8 cellular contexts compared by ENCODE assay signal in genomic region chr1:156146749-156147405, GRCh38. TPM values are rescaled to one million over a fixed set of nuclear protein-coding genes. Genes with fewer than 3 reads are reported as not detected.
DNase-seq lines count a peak whose midpoint lies in the region; ATAC-seq, FAIRE-seq and TF ChIP-seq lines count a peak whose summit lies in the region.

No MANE protein-coding gene starts in this region.

- H3K79me2 ChIP-seq in mesendoderm (ENCODE audit: control insufficient read depth, insufficient read depth, low read length), result no peaks in the 10 kb centered on the region

- no peaks in the 10 kb centered on the region for H3K27me3 ChIP-seq in mesendoderm (ENCODE audit: insufficient read depth, low read length, poor library complexity)

- peak overlapping the region; percentile 69 for H2BK5ac ChIP-seq in mesendoderm (ENCODE audit: low read length)

- peak overlapping the region; percentile 3 for H2BK15ac ChIP-seq in mesendoderm (replicated peaks; ENCODE audit: low read depth)

- peak overlapping the region; percentile 30 for H3K18ac ChIP-seq in mesendoderm (ENCODE audit: low read length)

- DNase-seq in A549 (ENCODE audit: low read depth in 1 of 2, low spot score in 1 of 2) (no peak), HFFc6 (no peak), mesendoderm (no peak), SHP77 treated with DMSO at 0.1 percent for 48 hours (lab: John Stamatoyannopoulos, UW) (no peak), middle frontal gyrus (ENCODE audit: extremely low spot score, low spot score) (no peak), COLO829 (ENCODE audit: low spot score) (no peak)
- peak; percentile 49 for DNase-seq in activated naive CD8-positive, alpha-beta T cell treated with anti-CD3 and anti-CD28 coated beads, Interleukin-2, amount 10 ng/mL, durations not matched to agents 7 days and 5 days

- peak overlapping the region; percentile 63 for H3K9ac ChIP-seq in mesendoderm (ENCODE audit: low read length)

- TF ChIP-seq POLR2A in A549 (IDR thresholded peaks at IDR 0.05; ENCODE audit: low read length), result no peak

- H2AK5ac ChIP-seq in mesendoderm (ENCODE audit: low read length), result peak overlapping the region; percentile 96

- H4K5ac ChIP-seq in mesendoderm (ENCODE audit: low read length), result no peak overlapping the region

- H3K4me1 ChIP-seq in A549 (peaks cover 22% of the 10 kb centered on the region), mesendoderm (ENCODE audit: control insufficient read depth, low read depth, low read length) (peaks cover 15% of the 10 kb centered on the region)

- peaks cover 72% of the 10 kb centered on the region for H3K27me3 Mint-ChIP-seq in HFFc6 (ENCODE audit: insufficient read depth)
- H3K27me3 Mint-ChIP-seq in activated naive CD8-positive, alpha-beta T cell treated with anti-CD3 and anti-CD28 coated beads, Interleukin-2, amount 10 ng/mL, durations not matched to agents 7 days and 5 days, result peaks cover 2% of the 10 kb centered on the region

- H3K4me3 Mint-ChIP-seq in HFFc6, result peak overlapping the region; percentile 67
- H3K4me3 Mint-ChIP-seq in activated naive CD8-positive, alpha-beta T cell treated with anti-CD3 and anti-CD28 coated beads, Interleukin-2, amount 10 ng/mL, durations not matched to agents 7 days and 5 days, result peak overlapping the region; percentile 83

- no peak for FAIRE-seq in A549 (lab: Jason Lieb, UNC)

- peak overlapping the region; percentile 34 to 72 for H3K27ac ChIP-seq in A549
- H3K27ac ChIP-seq in mesendoderm (ENCODE audit: low read depth, low read length), result peak overlapping the region; percentile 46

- H3K36me3 ChIP-seq in mesendoderm (ENCODE audit: control insufficient read depth, insufficient read depth, low read length), result no peaks in the 10 kb centered on the region

- POLR2A ChIA-PET in A549 (lab: Yijun Ruan, JAX), result interaction anchor here (1.6 kb wide), 1 partner anchor 66 kb away, joined by 6 read pairs; the partner anchor contains the start of gene PMF1
- POLR2A ChIA-PET in activated naive CD8-positive, alpha-beta T cell treated with anti-CD3 and anti-CD28 coated beads, Interleukin-2, amount 10 ng/mL, durations not matched to agents 7 days and 5 days (lab: Charles Lee), result interaction anchor here (0.5 to 6.0 kb wide), 8 partner anchors 8 to 135 kb away, joined by 3 to 79 read pairs (median 9); partner anchors contain the start of genes PMF1, SLC25A44 and SMG5

- peak overlapping the region; percentile 79 for H3K4ac ChIP-seq in mesendoderm (ENCODE audit: low read depth, low read length)

- H3K23ac ChIP-seq in mesendoderm (ENCODE audit: low read length), result peak overlapping the region; percentile 48

- CTCF ChIA-PET in A549 (lab: Yijun Ruan, JAX), result interaction anchor here (0.9 to 54.8 kb wide), 11 partner anchors 12 to 103 kb away, joined by 3 to 2239 read pairs (median 6); partner anchors contain the start of genes BGLAP, MEX3A, PMF1 and SLC25A44

- TF ChIP-seq EP300 in A549 (IDR thresholded peaks at IDR 0.05), result no peak

- H3K36me3 Mint-ChIP-seq in HFFc6 (ENCODE audit: low read depth), result peaks cover 5% of the 10 kb centered on the region; the same call in 1 of the 2 replicates
- no peaks in the 10 kb centered on the region for H3K36me3 Mint-ChIP-seq in activated naive CD8-positive, alpha-beta T cell treated with anti-CD3 and anti-CD28 coated beads, Interleukin-2, amount 10 ng/mL, durations not matched to agents 7 days and 5 days

- TF ChIP-seq CTCF in A549 (IDR thresholded peaks at IDR 0.05), result no peak
- TF ChIP-seq CTCF in HFFc6 (IDR thresholded peaks at IDR 0.05), result no peak

- H3K9me3 ChIP-seq in A549, result no peaks in the 10 kb centered on the region

- peak; percentile 6 to 26; a peak in 5 of 6 replicates for ATAC-seq in A549
- no peak for ATAC-seq in activated naive CD8-positive, alpha-beta T cell treated with anti-CD3 and anti-CD28 coated beads, Interleukin-2, amount 10 ng/mL, durations not matched to agents 7 days and 5 days (ENCODE audit: low read depth)
- no peak for ATAC-seq in GM21737 (IDR thresholded peaks at IDR 0.05; ENCODE audit: unreplicated experiment)

- no peaks in the 10 kb centered on the region for H3K79me1 ChIP-seq in mesendoderm (ENCODE audit: low read length)

- peak overlapping the region; percentile 67 for H3K4me2 ChIP-seq in A549
- H3K4me2 ChIP-seq in mesendoderm (ENCODE audit: low read length), result peak overlapping the region; percentile 6

- H4K8ac ChIP-seq in mesendoderm (ENCODE audit: low read depth, low read length), result peak overlapping the region; percentile 78

- H3K4me1 Mint-ChIP-seq in HFFc6 (ENCODE audit: low read depth), result peaks cover 62% of the 10 kb centered on the region
- peaks cover 33% of the 10 kb centered on the region for H3K4me1 Mint-ChIP-seq in activated naive CD8-positive, alpha-beta T cell treated with anti-CD3 and anti-CD28 coated beads, Interleukin-2, amount 10 ng/mL, durations not matched to agents 7 days and 5 days

- peaks cover 9% of the 10 kb centered on the region for H3K9me3 Mint-ChIP-seq in HFFc6
- no peaks in the 10 kb centered on the region for H3K9me3 Mint-ChIP-seq in activated naive CD8-positive, alpha-beta T cell treated with anti-CD3 and anti-CD28 coated beads, Interleukin-2, amount 10 ng/mL, durations not matched to agents 7 days and 5 days

- WGBS in A549 (ENCODE audit: missing lambda C conversion rate), result 49% methylated on average over 6 of the region's 9 CpGs
- WGBS in mesendoderm (ENCODE audit: extremely low coverage, insufficient coverage, low lambda C conversion rate), result no CpG with 5 or more reads among the region's 9 CpGs

- no peak for TF ChIP-seq RAD21 in A549 (conservative IDR thresholded peaks at IDR 0.05 in 1 of 2, IDR thresholded peaks at IDR 0.05 in 1 of 2)

- H3K4me3 ChIP-seq in A549 (no peak overlapping the region), mesendoderm (ENCODE audit: low read length) (no peak overlapping the region)

- peak overlapping the region; percentile 7 for H2BK120ac ChIP-seq in mesendoderm (ENCODE audit: low read depth, low read length)

- peak overlapping the region; percentile 70 for H3K27ac Mint-ChIP-seq in HFFc6
- peak overlapping the region; percentile 89 for H3K27ac Mint-ChIP-seq in activated naive CD8-positive, alpha-beta T cell treated with anti-CD3 and anti-CD28 coated beads, Interleukin-2, amount 10 ng/mL, durations not matched to agents 7 days and 5 days

- peak overlapping the region; percentile 77 for H3K56ac ChIP-seq in mesendoderm (ENCODE audit: low read length)

TF ChIP-seq in A549, 52 proteins besides CTCF, POLR2A, EP300 and RAD21:
- TF ChIP-seq MYC (IDR thresholded peaks at IDR 0.05; ENCODE audit: borderline replicate concordance, low read length) (no peak), NR3C1 (IDR thresholded peaks at IDR 0.05) (no peak), PHF8 (IDR thresholded peaks at IDR 0.05; ENCODE audit: borderline replicate concordance, low read depth) (no peak), TFCP2L1 (CRISPR knock-in tag; IDR thresholded peaks at IDR 0.05) (peak; percentile 26; the same call in 1 of the 2 replicates), NPAS2 (CRISPR knock-in tag; IDR thresholded peaks at IDR 0.05; ENCODE audit: borderline replicate concordance) (no peak), ZNF302 (CRISPR knock-in tag; IDR thresholded peaks at IDR 0.05) (no peak), KDM1A (IDR thresholded peaks at IDR 0.05; ENCODE audit: low read depth) (no peak), POLR2AphosphoS2 (conservative IDR thresholded peaks at IDR 0.05; ENCODE audit: low read length) (no peak; the same call in none of the 2 replicates), EHMT2 (IDR thresholded peaks at IDR 0.05; ENCODE audit: low read depth) (no peak)

RNA-seq across cellular contexts. Expression of gene SEMA4A, which starts 6.5 kb away (rescaled TPM):
- 0.27 and 0.37 TPM in 2 replicates for polyA plus RNA-seq in A549 (2011; rRNA removed)
- 0.06 and 0.07 TPM in 2 replicates for polyA plus RNA-seq in A549 (2012; cell fraction: cytosol; rRNA removed)
- polyA plus RNA-seq in A549 (2012; cell fraction: nucleus; rRNA removed), result 0.49 and 0.66 TPM in 2 replicates
- polyA plus RNA-seq in A549 (2017; fragmentation: RNase III; extraction: RNeasy Plus Mini Kit Qiagen cat#74134 plus additional on column Dnase treatment), result 0.04 to 0.09 TPM (median 0.07 TPM) in 3 replicates
- 0.58 and 0.78 TPM in 2 replicates for polyA minus RNA-seq in A549 (2011; rRNA and poly(A)+ RNA removed)
- total RNA-seq in HFFc6 (2021; fragmentation: NEBNext Ultra II Directional; extraction: Animal tissue kit (Norgen Biotek cat#: 25700)), result 1 to 10 TPM in 2 of 6 experiments, under 1 TPM in 4; 0.71 to 1.1 (median 0.83) TPM
- total RNA-seq in activated naive CD8-positive, alpha-beta T cell treated with anti-CD3 and anti-CD28 coated beads, Interleukin-2, amount 10 ng/mL, durations not matched to agents 7 days and 5 days, result 10 to 100 TPM in 1 of 2 experiments, 1 to 10 TPM in 1; 9.8 to 10.2 TPM
- 1.3 TPM for polyA plus RNA-seq in mesendoderm (2013, experiment 1 of 2)
- polyA plus RNA-seq in mesendoderm (2013, experiment 2 of 2), result 1.1 TPM

RNA-seq across cellular contexts. Expression of gene LMNA, which starts 32.4 kb away (rescaled TPM):
- 155 and 214 TPM in 2 replicates for polyA plus RNA-seq in A549 (2011; rRNA removed)
- polyA plus RNA-seq in A549 (2012; cell fraction: cytosol; rRNA removed), result 353 and 498 TPM in 2 replicates
- polyA plus RNA-seq in A549 (2012; cell fraction: nucleus; rRNA removed), result 1,197 and 1,289 TPM in 2 replicates
- 286 to 310 TPM (median 288 TPM) in 3 replicates for polyA plus RNA-seq in A549 (2017; fragmentation: RNase III; extraction: RNeasy Plus Mini Kit Qiagen cat#74134 plus additional on column Dnase treatment)
- polyA minus RNA-seq in A549 (2011; rRNA and poly(A)+ RNA removed), result 151 and 242 TPM in 2 replicates
- total RNA-seq in HFFc6 (2021; fragmentation: NEBNext Ultra II Directional; extraction: Animal tissue kit (Norgen Biotek cat#: 25700)), result 1,000 to 10,000 TPM; 1,238 to 1,664 (median 1,535) TPM
- 10 to 100 TPM; 11.7 to 13.0 TPM for total RNA-seq in activated naive CD8-positive, alpha-beta T cell treated with anti-CD3 and anti-CD28 coated beads, Interleukin-2, amount 10 ng/mL, durations not matched to agents 7 days and 5 days
- polyA plus RNA-seq in mesendoderm (2013, experiment 1 of 2), result 59.4 TPM
- 59.0 TPM for polyA plus RNA-seq in mesendoderm (2013, experiment 2 of 2)

RNA-seq across cellular contexts. Expression of gene SLC25A44, which starts 47.0 kb away (rescaled TPM):
- 30.7 and 38.8 TPM in 2 replicates for polyA plus RNA-seq in A549 (2011; rRNA removed)
- 19.9 and 24.4 TPM in 2 replicates for polyA plus RNA-seq in A549 (2012; cell fraction: cytosol; rRNA removed)
- polyA plus RNA-seq in A549 (2012; cell fraction: nucleus; rRNA removed), result 11.8 and 17.0 TPM in 2 replicates
- 22.7 to 25.1 TPM (median 23.1 TPM) in 3 replicates for polyA plus RNA-seq in A549 (2017; fragmentation: RNase III; extraction: RNeasy Plus Mini Kit Qiagen cat#74134 plus additional on column Dnase treatment)
- 34.0 and 47.4 TPM in 2 replicates for polyA minus RNA-seq in A549 (2011; rRNA and poly(A)+ RNA removed)
- total RNA-seq in HFFc6 (2021; fragmentation: NEBNext Ultra II Directional; extraction: Animal tissue kit (Norgen Biotek cat#: 25700)), result 10 to 100 TPM; 19.6 to 25.2 (median 23.4) TPM
- 10 to 100 TPM; 30.9 to 35.3 TPM for total RNA-seq in activated naive CD8-positive, alpha-beta T cell treated with anti-CD3 and anti-CD28 coated beads, Interleukin-2, amount 10 ng/mL, durations not matched to agents 7 days and 5 days
- 16.8 TPM for polyA plus RNA-seq in mesendoderm (2013, experiment 1 of 2)
- polyA plus RNA-seq in mesendoderm (2013, experiment 2 of 2), result 17.0 TPM

Comparison
In these comparisons a context has a peak if more than half of its experiments do, and no peak if none do; other contexts are left out.
1. ATAC-seq: peak in A549 (2 of 2); none in activated naive CD8-positive, alpha-beta T cell treated with anti-CD3 and anti-CD28 coated beads, Interleukin-2, amount 10 ng/mL, durations not matched to agents 7 days and 5 days (single experiment) and GM21737 (single experiment).
2. RNA of gene SEMA4A, which starts 6.5 kb away (total RNA-seq): 9.8 to 10.2 TPM in activated naive CD8-positive, alpha-beta T cell treated with anti-CD3 and anti-CD28 coated beads, Interleukin-2, amount 10 ng/mL, durations not matched to agents 7 days and 5 days; 0.71 to 1.1 TPM in HFFc6; every median in the first group is over 4 times any median in the second.
3. RNA of gene LMNA, which starts 32.4 kb away (total RNA-seq): 1,238 to 1,664 TPM in HFFc6; 11.7 to 13.0 TPM in activated naive CD8-positive, alpha-beta T cell treated with anti-CD3 and anti-CD28 coated beads, Interleukin-2, amount 10 ng/mL, durations not matched to agents 7 days and 5 days; every median in the first group is over 10 times any median in the second.